11 cellular contexts compared by ENCODE assay signal in the genomic region with DNA sequence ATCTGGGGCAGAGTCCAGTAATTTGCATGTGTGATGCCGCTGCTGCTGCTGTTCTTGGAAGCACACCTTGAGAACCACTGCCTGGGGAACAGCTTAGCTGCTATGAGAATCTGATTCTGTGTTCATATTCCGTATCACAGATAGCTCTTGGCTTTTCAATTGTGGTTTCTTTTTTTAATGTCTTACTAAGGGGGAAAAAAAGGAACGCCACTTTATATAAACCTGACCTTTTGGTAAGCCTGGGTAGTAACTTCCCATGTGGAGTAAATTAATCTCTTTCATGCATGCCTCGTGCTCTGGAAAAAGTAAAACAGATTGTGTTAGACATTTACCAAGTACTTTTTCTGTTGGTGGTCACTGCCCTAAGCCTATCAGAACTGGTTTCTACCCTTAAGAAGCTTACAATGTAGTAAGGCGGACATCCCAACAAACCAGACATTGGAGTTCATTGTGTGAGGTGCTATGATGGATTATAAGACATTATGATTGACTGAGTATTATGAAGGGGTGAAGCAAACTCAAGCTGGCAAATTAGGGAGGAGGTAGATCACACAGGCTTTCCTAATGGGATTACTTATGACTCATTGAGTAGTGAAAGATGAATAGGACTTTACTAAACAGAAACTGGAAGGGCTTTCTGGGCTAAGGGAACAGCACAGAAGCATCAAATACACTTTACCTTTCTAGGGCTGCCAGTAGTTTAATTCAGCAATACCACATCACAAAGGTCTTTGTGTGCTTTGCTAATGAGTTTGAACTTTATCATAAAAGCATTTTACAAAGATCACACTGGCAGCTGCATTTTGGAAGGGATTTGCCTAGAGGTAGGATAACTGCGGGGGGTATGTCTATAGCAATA.
DNase-seq lines count a peak whose midpoint lies in the region; ATAC-seq and TF ChIP-seq lines count a peak whose summit lies in the region.
"Had no signal": no experiment of that assay in that cellular context is flagged by ENCODE, and none has a peak within 500 bp of the region (broad histone marks: within the 10 kb centered on the region; RNA-seq: fewer than 3 reads in every experiment).

No MANE protein-coding gene starts in this region.

- H3K4me1 Mint-ChIP-seq in neural progenitor cell: peaks cover 27% of the 10 kb centered on the region

- H2AFZ ChIP-seq in DND-41 (ENCODE audit: low read depth, low read length) (no peak overlapping the region), neural progenitor cell (replicated peaks) (no peak overlapping the region)

- no peaks in the 10 kb centered on the region for H4K20me1 ChIP-seq in DND-41 (ENCODE audit: insufficient read depth, low read length)
- H4K20me1 ChIP-seq in neural progenitor cell (ENCODE audit: low read depth): no peaks in the 10 kb centered on the region

- H3K36me3 Mint-ChIP-seq in neural progenitor cell: no peaks in the 10 kb centered on the region

- intact Hi-C loops in breast epithelium (cut with DNase I; ENCODE audit: low total_unique reads): no loop called here

- TF ChIP-seq CTCF in DND-41 (IDR thresholded peaks at IDR 0.05; ENCODE audit: borderline replicate concordance, extremely low read depth, low read length, poor library complexity, severe bottlenecking): no peak
- no peak for TF ChIP-seq CTCF in breast epithelium (IDR thresholded peaks at IDR 0.05)
- no peak for TF ChIP-seq CTCF in neural progenitor cell (IDR thresholded peaks at IDR 0.05)

- TF ChIP-seq POLR2A in breast epithelium (IDR thresholded peaks at IDR 0.05): no peak

- H3K4me3 Mint-ChIP-seq in neural progenitor cell: no peak overlapping the region
- H3K4me3 Mint-ChIP-seq: activated T-cell treated with anti-CD3 and anti-CD28 coated beads, Interleukin-2, amount 50 U/mL, for 4 hours had no signal

- H3K4me2 ChIP-seq in DND-41 (ENCODE audit: insufficient read depth, low read length) (no peak overlapping the region), neural progenitor cell (no peak overlapping the region)

- H3K9ac ChIP-seq in DND-41 (ENCODE audit: low read depth, low read length) (no peak overlapping the region), neural progenitor cell (no peak overlapping the region)

- H3K4me1 ChIP-seq in DND-41 (ENCODE audit: insufficient read depth, low read length) (no peaks in the 10 kb centered on the region), breast epithelium (peaks cover 0 to 6% of the 10 kb centered on the region in 2 donors), neural progenitor cell (no peaks in the 10 kb centered on the region)

- H3K27me3 Mint-ChIP-seq in neural progenitor cell (ENCODE audit: insufficient read depth, low read depth): peaks cover 4% of the 10 kb centered on the region

- ATAC-seq in DND-41 (ENCODE audit: insufficient read depth, low read depth): peak; percentile 35; the same call in 1 of the 3 replicates

- H3K27me3 ChIP-seq in DND-41 (ENCODE audit: insufficient read depth, low read length, poor library complexity) (no peaks in the 10 kb centered on the region), breast epithelium (no peaks in the 10 kb centered on the region), neural progenitor cell (no peaks in the 10 kb centered on the region)

- no peaks in the 10 kb centered on the region for H3F3A ChIP-seq in neural progenitor cell (ENCODE audit: low read depth)

- H3K9me3 ChIP-seq in DND-41 (ENCODE audit: insufficient read depth, low read length, severe bottlenecking) (no peaks in the 10 kb centered on the region), breast epithelium (no peaks in the 10 kb centered on the region), neural progenitor cell (ENCODE audit: low read depth) (no peaks in the 10 kb centered on the region)

- peak overlapping the region; percentile 16 for H3K27ac Mint-ChIP-seq in neural progenitor cell

- DNase-seq in DND-41: no peak
- peak; percentile 38 for DNase-seq in NCI-H526 treated with DMSO at 0.1 percent for 48 hours (lab: John Stamatoyannopoulos, UW)
- no peak for DNase-seq in breast epithelium (ENCODE audit: low spot score in 2 of 2)
- DNase-seq in neural progenitor cell (ENCODE audit: low spot score): no peak
- no peak for DNase-seq in NCI-H345 treated with DMSO at 0.1 percent for 48 hours (lab: John Stamatoyannopoulos, UW; ENCODE audit: unreplicated experiment)
- no peak for DNase-seq in SKM-1 treated with dmso at 0.1 percent for 144 hours (lab: John Stamatoyannopoulos, UW; ENCODE audit: unreplicated experiment)
- DNase-seq in AG20443 (ENCODE audit: low spot score): no peak
- DNase-seq in superior temporal gyrus (ENCODE audit: extremely low spot score): no peak
- DNase-seq: activated T-cell treated with anti-CD3 and anti-CD28 coated beads, Interleukin-2, amount 50 U/mL, for 4 hours; NCI-H187; SW 1271 had no signal

- no peak overlapping the region for H3K27ac ChIP-seq in DND-41 (ENCODE audit: low read length)
- H3K27ac ChIP-seq in breast epithelium: peak overlapping the region; percentile 69 to 75
- H3K27ac ChIP-seq in neural progenitor cell: no peak overlapping the region

- no peaks in the 10 kb centered on the region for H3K79me2 ChIP-seq in DND-41 (ENCODE audit: insufficient read depth, low read length)
- no peaks in the 10 kb centered on the region for H3K79me2 ChIP-seq in neural progenitor cell (ENCODE audit: low read depth)

- H3K36me3 ChIP-seq in DND-41 (ENCODE audit: insufficient read depth, low read length) (no peaks in the 10 kb centered on the region), breast epithelium (no peaks in the 10 kb centered on the region), neural progenitor cell (no peaks in the 10 kb centered on the region)

- H3K9me3 Mint-ChIP-seq in neural progenitor cell: no peaks in the 10 kb centered on the region
- H3K9me3 Mint-ChIP-seq: activated T-cell treated with anti-CD3 and anti-CD28 coated beads, Interleukin-2, amount 50 U/mL, for 4 hours had no signal

- H3K4me3 ChIP-seq in DND-41 (ENCODE audit: low read depth in 1 of 2, low read length in 2 of 2) (no peak overlapping the region), breast epithelium (no peak overlapping the region), neural progenitor cell (no peak overlapping the region)

Comparison
In these comparisons a context has a peak if more than half of its experiments do, and no peak if none do; other contexts are left out.
1. H3K27ac ChIP-seq: peak in breast epithelium (2 of 2); none in DND-41 (single experiment) and neural progenitor cell (single experiment).